1 cellular context compared by ENCODE assay signal in the genomic region with DNA sequence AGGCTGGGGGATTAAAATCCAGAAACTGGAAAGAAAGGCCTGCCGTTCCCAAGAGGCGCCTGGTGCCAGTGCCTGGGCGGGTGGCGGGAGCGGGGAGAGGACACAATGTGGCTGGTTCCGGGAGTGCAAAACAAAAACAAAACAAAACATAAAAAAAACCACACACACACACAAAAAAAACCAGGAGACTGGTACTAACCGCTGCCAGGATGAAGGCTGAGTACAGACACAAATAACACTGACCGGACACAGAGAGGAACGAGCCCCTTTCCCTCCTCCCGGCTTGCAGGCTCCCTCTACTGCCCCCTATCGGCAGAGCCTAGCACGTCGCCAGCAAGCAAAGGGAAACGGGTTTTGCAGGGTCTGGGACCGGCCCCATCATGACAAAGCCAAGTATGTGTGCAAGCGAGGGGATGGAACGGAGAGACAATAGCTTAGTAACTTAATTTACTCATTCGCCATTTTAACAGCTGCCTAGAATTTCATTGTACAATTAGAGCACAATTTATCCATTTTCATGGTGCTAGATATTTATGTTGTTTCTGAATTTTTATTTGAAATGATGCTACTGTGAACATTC.
TF ChIP-seq lines count a peak whose summit lies in the region.

No MANE protein-coding gene starts in this region.

TF ChIP-seq in HepG2, 621 proteins besides CTCF, POLR2A, EP300 and RAD21 (continued from another document and continues in another):
- TF ChIP-seq, protein P1, sequence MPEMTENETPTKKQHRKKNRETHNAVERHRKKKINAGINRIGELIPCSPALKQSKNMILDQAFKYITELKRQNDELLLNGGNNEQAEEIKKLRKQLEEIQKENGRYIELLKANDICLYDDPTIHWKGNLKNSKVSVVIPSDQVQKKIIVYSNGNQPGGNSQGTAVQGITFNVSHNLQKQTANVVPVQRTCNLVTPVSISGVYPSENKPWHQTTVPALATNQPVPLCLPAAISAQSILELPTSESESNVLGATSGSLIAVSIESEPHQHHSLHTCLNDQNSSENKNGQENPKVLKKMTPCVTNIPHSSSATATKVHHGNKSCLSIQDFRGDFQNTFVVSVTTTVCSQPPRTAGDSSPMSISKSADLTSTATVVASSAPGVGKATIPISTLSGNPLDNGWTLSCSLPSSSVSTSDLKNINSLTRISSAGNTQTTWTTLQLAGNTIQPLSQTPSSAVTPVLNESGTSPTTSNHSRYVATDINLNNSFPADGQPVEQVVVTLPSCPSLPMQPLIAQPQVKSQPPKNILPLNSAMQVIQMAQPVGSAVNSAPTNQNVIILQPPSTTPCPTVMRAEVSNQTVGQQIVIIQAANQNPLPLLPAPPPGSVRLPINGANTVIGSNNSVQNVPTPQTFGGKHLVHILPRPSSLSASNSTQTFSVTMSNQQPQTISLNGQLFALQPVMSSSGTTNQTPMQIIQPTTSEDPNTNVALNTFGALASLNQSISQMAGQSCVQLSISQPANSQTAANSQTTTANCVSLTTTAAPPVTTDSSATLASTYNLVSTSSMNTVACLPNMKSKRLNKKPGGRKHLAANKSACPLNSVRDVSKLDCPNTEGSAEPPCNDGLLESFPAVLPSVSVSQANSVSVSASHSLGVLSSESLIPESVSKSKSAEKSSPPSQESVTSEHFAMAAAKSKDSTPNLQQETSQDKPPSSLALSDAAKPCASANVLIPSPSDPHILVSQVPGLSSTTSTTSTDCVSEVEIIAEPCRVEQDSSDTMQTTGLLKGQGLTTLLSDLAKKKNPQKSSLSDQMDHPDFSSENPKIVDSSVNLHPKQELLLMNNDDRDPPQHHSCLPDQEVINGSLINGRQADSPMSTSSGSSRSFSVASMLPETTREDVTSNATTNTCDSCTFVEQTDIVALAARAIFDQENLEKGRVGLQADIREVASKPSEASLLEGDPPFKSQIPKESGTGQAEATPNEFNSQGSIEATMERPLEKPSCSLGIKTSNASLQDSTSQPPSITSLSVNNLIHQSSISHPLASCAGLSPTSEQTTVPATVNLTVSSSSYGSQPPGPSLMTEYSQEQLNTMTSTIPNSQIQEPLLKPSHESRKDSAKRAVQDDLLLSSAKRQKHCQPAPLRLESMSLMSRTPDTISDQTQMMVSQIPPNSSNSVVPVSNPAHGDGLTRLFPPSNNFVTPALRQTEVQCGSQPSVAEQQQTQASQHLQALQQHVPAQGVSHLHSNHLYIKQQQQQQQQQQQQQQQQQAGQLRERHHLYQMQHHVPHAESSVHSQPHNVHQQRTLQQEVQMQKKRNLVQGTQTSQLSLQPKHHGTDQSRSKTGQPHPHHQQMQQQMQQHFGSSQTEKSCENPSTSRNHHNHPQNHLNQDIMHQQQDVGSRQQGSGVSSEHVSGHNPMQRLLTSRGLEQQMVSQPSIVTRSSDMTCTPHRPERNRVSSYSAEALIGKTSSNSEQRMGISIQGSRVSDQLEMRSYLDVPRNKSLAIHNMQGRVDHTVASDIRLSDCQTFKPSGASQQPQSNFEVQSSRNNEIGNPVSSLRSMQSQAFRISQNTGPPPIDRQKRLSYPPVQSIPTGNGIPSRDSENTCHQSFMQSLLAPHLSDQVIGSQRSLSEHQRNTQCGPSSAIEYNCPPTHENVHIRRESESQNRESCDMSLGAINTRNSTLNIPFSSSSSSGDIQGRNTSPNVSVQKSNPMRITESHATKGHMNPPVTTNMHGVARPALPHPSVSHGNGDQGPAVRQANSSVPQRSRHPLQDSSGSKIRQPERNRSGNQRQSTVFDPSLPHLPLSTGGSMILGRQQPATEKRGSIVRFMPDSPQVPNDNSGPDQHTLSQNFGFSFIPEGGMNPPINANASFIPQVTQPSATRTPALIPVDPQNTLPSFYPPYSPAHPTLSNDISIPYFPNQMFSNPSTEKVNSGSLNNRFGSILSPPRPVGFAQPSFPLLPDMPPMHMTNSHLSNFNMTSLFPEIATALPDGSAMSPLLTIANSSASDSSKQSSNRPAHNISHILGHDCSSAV (CRISPR knock-in tag; IDR thresholded peaks at IDR 0.05; ENCODE audit: borderline replicate concordance) = no peak
- no peak for TF ChIP-seq ZNF292 (CRISPR knock-in tag; IDR thresholded peaks at IDR 0.05; ENCODE audit: borderline replicate concordance, low read depth)
- TF ChIP-seq NRL (CRISPR knock-in tag; IDR thresholded peaks at IDR 0.05; ENCODE audit: borderline replicate concordance) = no peak
- no peak for TF ChIP-seq ZNF660 (CRISPR knock-in tag; IDR thresholded peaks at IDR 0.05; ENCODE audit: borderline replicate concordance, low read depth)
- TF ChIP-seq, protein P2, sequence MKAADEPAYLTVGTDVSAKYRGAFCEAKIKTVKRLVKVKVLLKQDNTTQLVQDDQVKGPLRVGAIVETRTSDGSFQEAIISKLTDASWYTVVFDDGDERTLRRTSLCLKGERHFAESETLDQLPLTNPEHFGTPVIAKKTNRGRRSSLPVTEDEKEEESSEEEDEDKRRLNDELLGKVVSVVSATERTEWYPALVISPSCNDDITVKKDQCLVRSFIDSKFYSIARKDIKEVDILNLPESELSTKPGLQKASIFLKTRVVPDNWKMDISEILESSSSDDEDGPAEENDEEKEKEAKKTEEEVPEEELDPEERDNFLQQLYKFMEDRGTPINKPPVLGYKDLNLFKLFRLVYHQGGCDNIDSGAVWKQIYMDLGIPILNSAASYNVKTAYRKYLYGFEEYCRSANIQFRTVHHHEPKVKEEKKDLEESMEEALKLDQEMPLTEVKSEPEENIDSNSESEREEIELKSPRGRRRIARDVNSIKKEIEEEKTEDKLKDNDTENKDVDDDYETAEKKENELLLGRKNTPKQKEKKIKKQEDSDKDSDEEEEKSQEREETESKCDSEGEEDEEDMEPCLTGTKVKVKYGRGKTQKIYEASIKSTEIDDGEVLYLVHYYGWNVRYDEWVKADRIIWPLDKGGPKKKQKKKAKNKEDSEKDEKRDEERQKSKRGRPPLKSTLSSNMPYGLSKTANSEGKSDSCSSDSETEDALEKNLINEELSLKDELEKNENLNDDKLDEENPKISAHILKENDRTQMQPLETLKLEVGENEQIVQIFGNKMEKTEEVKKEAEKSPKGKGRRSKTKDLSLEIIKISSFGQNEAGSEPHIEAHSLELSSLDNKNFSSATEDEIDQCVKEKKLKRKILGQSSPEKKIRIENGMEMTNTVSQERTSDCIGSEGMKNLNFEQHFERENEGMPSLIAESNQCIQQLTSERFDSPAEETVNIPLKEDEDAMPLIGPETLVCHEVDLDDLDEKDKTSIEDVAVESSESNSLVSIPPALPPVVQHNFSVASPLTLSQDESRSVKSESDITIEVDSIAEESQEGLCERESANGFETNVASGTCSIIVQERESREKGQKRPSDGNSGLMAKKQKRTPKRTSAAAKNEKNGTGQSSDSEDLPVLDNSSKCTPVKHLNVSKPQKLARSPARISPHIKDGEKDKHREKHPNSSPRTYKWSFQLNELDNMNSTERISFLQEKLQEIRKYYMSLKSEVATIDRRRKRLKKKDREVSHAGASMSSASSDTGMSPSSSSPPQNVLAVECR (CRISPR knock-in tag; IDR thresholded peaks at IDR 0.05; ENCODE audit: borderline replicate concordance) = peak; percentile 24; the same call in 1 of the 2 replicates
- TF ChIP-seq EZH2 (conservative IDR thresholded peaks at IDR 0.05; ENCODE audit: low read depth, low read length) = no peak
- TF ChIP-seq, protein P3, sequence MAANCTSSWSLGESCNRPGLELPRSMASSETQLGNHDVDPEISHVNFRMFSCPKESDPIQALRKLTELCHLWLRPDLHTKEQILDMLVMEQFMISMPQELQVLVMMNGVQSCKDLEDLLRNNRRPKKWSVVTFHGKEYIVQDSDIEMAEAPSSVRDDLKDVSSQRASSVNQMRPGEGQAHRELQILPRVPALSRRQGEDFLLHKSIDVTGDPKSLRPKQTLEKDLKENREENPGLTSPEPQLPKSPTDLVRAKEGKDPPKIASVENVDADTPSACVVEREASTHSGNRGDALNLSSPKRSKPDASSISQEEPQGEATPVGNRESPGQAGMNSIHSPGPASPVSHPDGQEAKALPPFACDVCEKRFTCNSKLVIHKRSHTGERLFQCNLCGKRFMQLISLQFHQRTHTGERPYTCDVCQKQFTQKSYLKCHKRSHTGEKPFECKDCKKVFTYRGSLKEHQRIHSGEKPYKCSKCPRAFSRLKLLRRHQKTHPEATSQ (CRISPR knock-in tag; IDR thresholded peaks at IDR 0.05; ENCODE audit: borderline replicate concordance) = no peak
- TF ChIP-seq REPIN1 (CRISPR knock-in tag; IDR thresholded peaks at IDR 0.05; ENCODE audit: borderline replicate concordance, low read depth) = 0 out of 2 replicates have a peak, but pooled peaks have one; percentile 19
- no peak for TF ChIP-seq PAWR (CRISPR knock-in tag; IDR thresholded peaks at IDR 0.05; ENCODE audit: borderline replicate concordance)
- TF ChIP-seq, protein P4, sequence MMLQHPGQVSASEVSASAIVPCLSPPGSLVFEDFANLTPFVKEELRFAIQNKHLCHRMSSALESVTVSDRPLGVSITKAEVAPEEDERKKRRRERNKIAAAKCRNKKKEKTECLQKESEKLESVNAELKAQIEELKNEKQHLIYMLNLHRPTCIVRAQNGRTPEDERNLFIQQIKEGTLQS (CRISPR knock-in tag; IDR thresholded peaks at IDR 0.05) = no peak
- no peak for TF ChIP-seq RNF2 (conservative IDR thresholded peaks at IDR 0.05; ENCODE audit: low read depth)
- no peak for TF ChIP-seq TCF12 (IDR thresholded peaks at IDR 0.05)
- no peak for TF ChIP-seq TCF12 (CRISPR knock-in tag; IDR thresholded peaks at IDR 0.05)
- TF ChIP-seq, protein P5, sequence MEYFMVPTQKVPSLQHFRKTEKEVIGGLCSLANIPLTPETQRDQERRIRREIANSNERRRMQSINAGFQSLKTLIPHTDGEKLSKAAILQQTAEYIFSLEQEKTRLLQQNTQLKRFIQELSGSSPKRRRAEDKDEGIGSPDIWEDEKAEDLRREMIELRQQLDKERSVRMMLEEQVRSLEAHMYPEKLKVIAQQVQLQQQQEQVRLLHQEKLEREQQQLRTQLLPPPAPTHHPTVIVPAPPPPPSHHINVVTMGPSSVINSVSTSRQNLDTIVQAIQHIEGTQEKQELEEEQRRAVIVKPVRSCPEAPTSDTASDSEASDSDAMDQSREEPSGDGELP (IDR thresholded peaks at IDR 0.05; ENCODE audit: borderline replicate concordance, low read depth) = no peak
- peak; percentile 60 for TF ChIP-seq ZMYM4 (CRISPR knock-in tag; IDR thresholded peaks at IDR 0.05)
- TF ChIP-seq SAFB2 (CRISPR knock-in tag; IDR thresholded peaks at IDR 0.05; ENCODE audit: borderline replicate concordance, low read depth) = no peak
- TF ChIP-seq ZNF841 (CRISPR knock-in tag; IDR thresholded peaks at IDR 0.05; ENCODE audit: borderline replicate concordance) = no peak
- no peak for TF ChIP-seq TBX2 (CRISPR knock-in tag; IDR thresholded peaks at IDR 0.05; ENCODE audit: borderline replicate concordance)
- TF ChIP-seq, protein P6, sequence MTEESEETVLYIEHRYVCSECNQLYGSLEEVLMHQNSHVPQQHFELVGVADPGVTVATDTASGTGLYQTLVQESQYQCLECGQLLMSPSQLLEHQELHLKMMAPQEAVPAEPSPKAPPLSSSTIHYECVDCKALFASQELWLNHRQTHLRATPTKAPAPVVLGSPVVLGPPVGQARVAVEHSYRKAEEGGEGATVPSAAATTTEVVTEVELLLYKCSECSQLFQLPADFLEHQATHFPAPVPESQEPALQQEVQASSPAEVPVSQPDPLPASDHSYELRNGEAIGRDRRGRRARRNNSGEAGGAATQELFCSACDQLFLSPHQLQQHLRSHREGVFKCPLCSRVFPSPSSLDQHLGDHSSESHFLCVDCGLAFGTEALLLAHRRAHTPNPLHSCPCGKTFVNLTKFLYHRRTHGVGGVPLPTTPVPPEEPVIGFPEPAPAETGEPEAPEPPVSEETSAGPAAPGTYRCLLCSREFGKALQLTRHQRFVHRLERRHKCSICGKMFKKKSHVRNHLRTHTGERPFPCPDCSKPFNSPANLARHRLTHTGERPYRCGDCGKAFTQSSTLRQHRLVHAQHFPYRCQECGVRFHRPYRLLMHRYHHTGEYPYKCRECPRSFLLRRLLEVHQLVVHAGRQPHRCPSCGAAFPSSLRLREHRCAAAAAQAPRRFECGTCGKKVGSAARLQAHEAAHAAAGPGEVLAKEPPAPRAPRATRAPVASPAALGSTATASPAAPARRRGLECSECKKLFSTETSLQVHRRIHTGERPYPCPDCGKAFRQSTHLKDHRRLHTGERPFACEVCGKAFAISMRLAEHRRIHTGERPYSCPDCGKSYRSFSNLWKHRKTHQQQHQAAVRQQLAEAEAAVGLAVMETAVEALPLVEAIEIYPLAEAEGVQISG (CRISPR knock-in tag; IDR thresholded peaks at IDR 0.05) = peak; percentile 95
- TF ChIP-seq, protein P7, sequence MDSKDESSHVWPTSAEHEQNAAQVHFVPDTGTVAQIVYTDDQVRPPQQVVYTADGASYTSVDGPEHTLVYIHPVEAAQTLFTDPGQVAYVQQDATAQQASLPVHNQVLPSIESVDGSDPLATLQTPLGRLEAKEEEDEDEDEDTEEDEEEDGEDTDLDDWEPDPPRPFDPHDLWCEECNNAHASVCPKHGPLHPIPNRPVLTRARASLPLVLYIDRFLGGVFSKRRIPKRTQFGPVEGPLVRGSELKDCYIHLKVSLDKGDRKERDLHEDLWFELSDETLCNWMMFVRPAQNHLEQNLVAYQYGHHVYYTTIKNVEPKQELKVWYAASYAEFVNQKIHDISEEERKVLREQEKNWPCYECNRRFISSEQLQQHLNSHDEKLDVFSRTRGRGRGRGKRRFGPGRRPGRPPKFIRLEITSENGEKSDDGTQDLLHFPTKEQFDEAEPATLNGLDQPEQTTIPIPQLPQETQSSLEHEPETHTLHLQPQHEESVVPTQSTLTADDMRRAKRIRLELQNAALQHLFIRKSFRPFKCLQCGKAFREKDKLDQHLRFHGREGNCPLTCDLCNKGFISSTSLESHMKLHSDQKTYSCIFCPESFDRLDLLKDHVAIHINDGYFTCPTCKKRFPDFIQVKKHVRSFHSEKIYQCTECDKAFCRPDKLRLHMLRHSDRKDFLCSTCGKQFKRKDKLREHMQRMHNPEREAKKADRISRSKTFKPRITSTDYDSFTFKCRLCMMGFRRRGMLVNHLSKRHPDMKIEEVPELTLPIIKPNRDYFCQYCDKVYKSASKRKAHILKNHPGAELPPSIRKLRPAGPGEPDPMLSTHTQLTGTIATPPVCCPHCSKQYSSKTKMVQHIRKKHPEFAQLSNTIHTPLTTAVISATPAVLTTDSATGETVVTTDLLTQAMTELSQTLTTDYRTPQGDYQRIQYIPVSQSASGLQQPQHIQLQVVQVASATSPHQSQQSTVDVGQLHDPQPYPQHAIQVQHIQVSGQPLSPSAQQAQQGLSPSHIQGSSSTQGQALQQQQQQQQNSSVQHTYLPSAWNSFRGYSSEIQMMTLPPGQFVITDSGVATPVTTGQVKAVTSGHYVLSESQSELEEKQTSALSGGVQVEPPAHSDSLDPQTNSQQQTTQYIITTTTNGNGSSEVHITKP (CRISPR knock-in tag; IDR thresholded peaks at IDR 0.05; ENCODE audit: low read depth) = no peak
- TF ChIP-seq, protein P8, sequence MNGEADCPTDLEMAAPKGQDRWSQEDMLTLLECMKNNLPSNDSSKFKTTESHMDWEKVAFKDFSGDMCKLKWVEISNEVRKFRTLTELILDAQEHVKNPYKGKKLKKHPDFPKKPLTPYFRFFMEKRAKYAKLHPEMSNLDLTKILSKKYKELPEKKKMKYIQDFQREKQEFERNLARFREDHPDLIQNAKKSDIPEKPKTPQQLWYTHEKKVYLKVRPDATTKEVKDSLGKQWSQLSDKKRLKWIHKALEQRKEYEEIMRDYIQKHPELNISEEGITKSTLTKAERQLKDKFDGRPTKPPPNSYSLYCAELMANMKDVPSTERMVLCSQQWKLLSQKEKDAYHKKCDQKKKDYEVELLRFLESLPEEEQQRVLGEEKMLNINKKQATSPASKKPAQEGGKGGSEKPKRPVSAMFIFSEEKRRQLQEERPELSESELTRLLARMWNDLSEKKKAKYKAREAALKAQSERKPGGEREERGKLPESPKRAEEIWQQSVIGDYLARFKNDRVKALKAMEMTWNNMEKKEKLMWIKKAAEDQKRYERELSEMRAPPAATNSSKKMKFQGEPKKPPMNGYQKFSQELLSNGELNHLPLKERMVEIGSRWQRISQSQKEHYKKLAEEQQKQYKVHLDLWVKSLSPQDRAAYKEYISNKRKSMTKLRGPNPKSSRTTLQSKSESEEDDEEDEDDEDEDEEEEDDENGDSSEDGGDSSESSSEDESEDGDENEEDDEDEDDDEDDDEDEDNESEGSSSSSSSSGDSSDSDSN (CRISPR knock-in tag; IDR thresholded peaks at IDR 0.05) = no peak
